In the genomic region with DNA sequence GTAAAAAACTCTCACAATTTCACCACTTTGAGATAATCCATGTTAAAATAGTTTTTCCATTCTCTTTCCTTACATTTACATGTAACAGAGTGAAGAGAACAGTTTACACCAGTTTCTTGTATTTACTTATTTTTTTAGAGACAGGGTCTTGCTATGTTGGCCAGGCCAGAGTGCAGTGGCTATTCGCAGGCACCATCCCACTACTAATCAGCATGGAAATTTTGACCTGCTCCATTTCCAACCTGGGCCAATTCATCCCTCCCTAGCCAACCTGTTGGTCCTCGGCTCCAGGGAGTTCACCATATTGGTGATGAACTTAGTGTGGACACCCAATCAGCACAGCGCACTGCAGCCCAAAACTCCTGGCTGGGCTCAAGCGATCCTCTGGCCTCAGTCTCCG, we compare ENCODE assay signal across 16 cellular contexts.
"Had no signal": no experiment of that assay in that cellular context is flagged by ENCODE, and none has a peak within 500 bp of the region (broad histone marks: within the 10 kb centered on the region; RNA-seq: fewer than 3 reads in every experiment).

No MANE protein-coding gene starts in this region.

- H3K9me3 Mint-ChIP-seq: activated CD8-positive, alpha-beta T cell treated with anti-CD3 and anti-CD28 coated beads for 36 hours; activated naive CD4-positive, alpha-beta T cell treated with anti-CD3 and anti-CD28 coated beads, Interleukin-2, amount 50 U/mL, for 72 hours; naive thymus-derived CD4-positive, alpha-beta T cell had no signal

- H3K4me3 ChIP-seq: body of pancreas, right atrium auricular region, thoracic aorta had no signal

- H3K27ac Mint-ChIP-seq: activated CD8-positive, alpha-beta T cell treated with anti-CD3 and anti-CD28 coated beads for 36 hours had no signal

- H3K36me3 ChIP-seq: right atrium auricular region, thoracic aorta had no signal

- DNase-seq: activated CD4-positive, alpha-beta T cell treated with anti-CD3 and anti-CD28 coated beads, Interleukin-2, amount 50 U/mL, for 1 hour; activated CD8-positive, alpha-beta T cell treated with anti-CD3 and anti-CD28 coated beads for 36 hours; activated naive CD4-positive, alpha-beta T cell; activated T-cell treated with anti-CD3 and anti-CD28 coated beads, Interleukin-2, amount 50 U/mL, for 48 hours; aorta; body of pancreas; effector CD8-positive, alpha-beta T cell; glutamatergic neuron; midbrain; naive thymus-derived CD4-positive, alpha-beta T cell; occipital lobe; stimulated activated CD4-positive, alpha-beta T cell treated with anti-CD3 and anti-CD28 coated beads, Interleukin-4, amount 100 ng/mL, for 1 hour; stimulated activated naive CD8-positive, alpha-beta T cell treated with anti-CD3 and anti-CD28 coated beads, Interleukin-15, Interleukin-2, amounts not matched to agents 100 U/mL and 50 U/mL, for 24 hours had no signal

- H3K27me3 ChIP-seq: body of pancreas, right atrium auricular region had no signal

- H3K9me3 ChIP-seq: body of pancreas, right atrium auricular region, thoracic aorta had no signal

- H3K27ac ChIP-seq: thoracic aorta had no signal

- ATAC-seq: activated CD8-positive, alpha-beta T cell treated with anti-CD3 and anti-CD28 coated beads for 36 hours; activated naive CD4-positive, alpha-beta T cell treated with anti-CD3 and anti-CD28 coated beads, Interleukin-2, amount 50 U/mL, for 72 hours; body of pancreas; stimulated activated naive CD8-positive, alpha-beta T cell treated with anti-CD3 and anti-CD28 coated beads, Interleukin-15, Interleukin-2, amounts not matched to agents 100 U/mL and 50 U/mL, for 24 hours had no signal

- H3K4me3 Mint-ChIP-seq: activated CD8-positive, alpha-beta T cell treated with anti-CD3 and anti-CD28 coated beads for 36 hours; naive thymus-derived CD4-positive, alpha-beta T cell had no signal

- H3K36me3 Mint-ChIP-seq: activated naive CD4-positive, alpha-beta T cell treated with anti-CD3 and anti-CD28 coated beads, Interleukin-2, amount 50 U/mL, for 72 hours; naive thymus-derived CD4-positive, alpha-beta T cell had no signal
